ENCODE assay signal across 1 cellular context in the genomic region with DNA sequence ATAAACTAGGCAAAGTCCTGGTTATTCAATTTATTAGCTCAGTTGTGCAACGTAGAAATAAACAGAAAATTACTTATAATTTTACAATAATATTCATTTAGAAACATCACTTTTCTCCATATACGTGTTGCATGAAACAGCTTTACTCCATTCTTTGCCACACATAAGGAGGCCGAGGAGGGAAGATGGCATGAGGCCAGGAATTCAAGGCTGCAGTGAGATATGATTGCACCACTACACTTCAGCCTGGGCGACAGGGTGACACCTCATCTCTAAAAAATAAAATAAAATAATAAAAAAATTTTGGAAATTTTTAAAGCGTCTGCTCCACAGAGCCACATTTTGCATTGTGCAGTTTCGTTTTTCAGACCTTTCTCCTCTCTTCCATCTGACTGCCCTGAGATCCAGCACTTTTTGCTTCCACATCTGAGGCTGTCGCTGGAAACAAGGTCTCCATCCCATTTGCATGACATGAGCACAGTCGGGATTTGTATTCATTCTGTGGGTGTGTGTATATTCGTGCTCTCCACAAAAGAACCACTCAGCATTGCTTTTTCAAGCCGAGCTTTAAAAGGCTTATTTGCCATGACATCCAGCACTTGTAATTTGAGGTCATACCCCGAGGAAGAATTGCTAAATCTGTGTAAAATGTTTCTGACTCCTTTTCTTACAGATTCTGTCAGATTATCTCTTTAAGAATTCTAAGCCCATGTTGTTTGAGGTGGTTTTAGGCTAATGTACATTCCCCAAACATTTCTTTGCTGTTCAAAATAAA.
TF ChIP-seq lines count a peak whose summit lies in the region.

No MANE protein-coding gene starts in this region.

TF ChIP-seq in HEK293, 187 proteins besides CTCF, POLR2A, EP300 and RAD21 (continued from another document):
- TF ChIP-seq, protein P1, sequence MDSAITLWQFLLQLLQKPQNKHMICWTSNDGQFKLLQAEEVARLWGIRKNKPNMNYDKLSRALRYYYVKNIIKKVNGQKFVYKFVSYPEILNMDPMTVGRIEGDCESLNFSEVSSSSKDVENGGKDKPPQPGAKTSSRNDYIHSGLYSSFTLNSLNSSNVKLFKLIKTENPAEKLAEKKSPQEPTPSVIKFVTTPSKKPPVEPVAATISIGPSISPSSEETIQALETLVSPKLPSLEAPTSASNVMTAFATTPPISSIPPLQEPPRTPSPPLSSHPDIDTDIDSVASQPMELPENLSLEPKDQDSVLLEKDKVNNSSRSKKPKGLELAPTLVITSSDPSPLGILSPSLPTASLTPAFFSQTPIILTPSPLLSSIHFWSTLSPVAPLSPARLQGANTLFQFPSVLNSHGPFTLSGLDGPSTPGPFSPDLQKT (IDR thresholded peaks at IDR 0.05; ENCODE audit: borderline replicate concordance, low read depth, low read length), result no peak
- TF ChIP-seq ZNF664 (tag by site-specific recombination; IDR thresholded peaks at IDR 0.05), result 0 out of 2 replicates have a peak, but pooled peaks have one; percentile 13
- TF ChIP-seq EGR2 (tag by site-specific recombination; IDR thresholded peaks at IDR 0.05; ENCODE audit: low read depth), result no peak
- no peak for TF ChIP-seq ZNF658 (tag by site-specific recombination; IDR thresholded peaks at IDR 0.05)
- no peak for TF ChIP-seq PRDM6 (tag by site-specific recombination; IDR thresholded peaks at IDR 0.05)
- TF ChIP-seq WT1 (tag by site-specific recombination; IDR thresholded peaks at IDR 0.05), result 0 out of 2 replicates have a peak, but pooled peaks have one; percentile 31
- TF ChIP-seq ZNF184 (tag by site-specific recombination; IDR thresholded peaks at IDR 0.05), result no peak
- no peak for TF ChIP-seq ZFP3 (tag by site-specific recombination; IDR thresholded peaks at IDR 0.05; ENCODE audit: low read depth)
